ENCODE assay signal across 8 cellular contexts in genomic region chr12:45730116-45730841, GRCh38. TPM values are rescaled to one million over a fixed set of nuclear protein-coding genes. Genes with fewer than 3 reads are reported as not detected.
DNase-seq lines count a peak whose midpoint lies in the region; ATAC-seq and TF ChIP-seq lines count a peak whose summit lies in the region.

No MANE protein-coding gene starts in this region.

- H3K36me3 ChIP-seq in HUES48 (ENCODE audit: control insufficient read depth, insufficient read depth, low read length) (peaks cover 27% of the 10 kb centered on the region; the same call in 1 of the 2 replicates), testis (ENCODE audit: low read depth, missing control alignments) (no peaks in the 10 kb centered on the region)

- no peaks in the 10 kb centered on the region for H3K27me3 Mint-ChIP-seq in activated naive CD4-positive, alpha-beta T cell treated with anti-CD3 and anti-CD28 coated beads, Interleukin-2, amount 10 ng/mL, durations not matched to agents 7 days and 5 days

- peak overlapping the region; percentile 87 for H3K9ac ChIP-seq in HUES48 (ENCODE audit: low read depth, low read length)

- H3K9me3 ChIP-seq in HUES48 (ENCODE audit: control insufficient read depth, insufficient read depth, low read length) (no peaks in the 10 kb centered on the region), testis (no peaks in the 10 kb centered on the region)

- DNase-seq in COLO668 (lab: John Stamatoyannopoulos, UW; ENCODE audit: unreplicated experiment): peak; percentile 65
- peak; percentile 73 for DNase-seq in activated naive CD4-positive, alpha-beta T cell treated with anti-CD3 and anti-CD28 coated beads, Interleukin-2, amount 10 ng/mL, durations not matched to agents 7 days and 5 days
- peak; percentile 54 for DNase-seq in glomerular visceral epithelial cell (ENCODE audit: extremely low spot score)
- DNase-seq in nucleus accumbens (lab: John Stamatoyannopoulos, UW): peak in 48 of 56 donors; percentile 3 to 76 (median 44)
- peak; percentile 55 for DNase-seq in testis

- no peak for ATAC-seq in HG03196 (IDR thresholded peaks at IDR 0.05; ENCODE audit: unreplicated experiment)

- peaks cover 1% of the 10 kb centered on the region for H3K9me3 Mint-ChIP-seq in activated naive CD4-positive, alpha-beta T cell treated with anti-CD3 and anti-CD28 coated beads, Interleukin-2, amount 10 ng/mL, durations not matched to agents 7 days and 5 days

- peaks cover 30% of the 10 kb centered on the region for H3K4me1 Mint-ChIP-seq in activated naive CD4-positive, alpha-beta T cell treated with anti-CD3 and anti-CD28 coated beads, Interleukin-2, amount 10 ng/mL, durations not matched to agents 7 days and 5 days

- peaks cover 19% of the 10 kb centered on the region for H3K4me1 ChIP-seq in HUES48 (ENCODE audit: control insufficient read depth, insufficient read depth, low read length)
- H3K4me1 ChIP-seq in testis: peaks cover 15% of the 10 kb centered on the region

- peak overlapping the region; percentile 98 for H3K27ac Mint-ChIP-seq in activated naive CD4-positive, alpha-beta T cell treated with anti-CD3 and anti-CD28 coated beads, Interleukin-2, amount 10 ng/mL, durations not matched to agents 7 days and 5 days

- H3K4me3 ChIP-seq in HUES48 (ENCODE audit: low read depth, low read length) (peak overlapping the region; percentile 95), testis (peak overlapping the region; percentile 88 to 95)

- TF ChIP-seq CTCF in testis (IDR thresholded peaks at IDR 0.05): no peak

- peak overlapping the region; percentile 100 for H3K4me3 Mint-ChIP-seq in activated naive CD4-positive, alpha-beta T cell treated with anti-CD3 and anti-CD28 coated beads, Interleukin-2, amount 10 ng/mL, durations not matched to agents 7 days and 5 days

- H3K27me3 ChIP-seq in HUES48 (ENCODE audit: control insufficient read depth, insufficient read depth, low read length) (no peaks in the 10 kb centered on the region), testis (no peaks in the 10 kb centered on the region)

- 0 to 1% methylated on average over 14 to 56 of the region's 80 CpGs for WGBS in testis, 2 donors

- intact Hi-C loops in testis (cut with DNase I; ENCODE audit: low total_unique reads): no loop called here

- TF ChIP-seq POLR2A in Raji (IDR thresholded peaks at IDR 0.05; ENCODE audit: insufficient read depth, low read depth, low read length) (0 out of 2 replicates have a peak, but pooled peaks have one; percentile 20), testis (IDR thresholded peaks at IDR 0.05) (no peak)

- H3K36me3 Mint-ChIP-seq in activated naive CD4-positive, alpha-beta T cell treated with anti-CD3 and anti-CD28 coated beads, Interleukin-2, amount 10 ng/mL, durations not matched to agents 7 days and 5 days: peaks cover 37% of the 10 kb centered on the region

- CTCF ChIA-PET in activated naive CD4-positive, alpha-beta T cell treated with anti-CD3 and anti-CD28 coated beads, Interleukin-2, amount 10 ng/mL, durations not matched to agents 7 days and 5 days (lab: Charles Lee): interaction anchor here (1.0 to 11.7 kb wide), 4 partner anchors 12 to 185 kb away, joined by 3 to 107 read pairs (median 5); no protein-coding TSS in a partner anchor

- peak overlapping the region; percentile 98 for H3K27ac ChIP-seq in HUES48 (ENCODE audit: low read depth, low read length)
- H3K27ac ChIP-seq in testis: peak overlapping the region; percentile 100

RNA-seq across cellular contexts. Expression of gene ARID2, which starts 0.8 kb away (rescaled TPM):
- 10 to 100 TPM; 72.4 to 82.2 TPM for total RNA-seq in testis
- 50.4 TPM for polyA plus RNA-seq in testis (ENCODE audit: insufficient read depth, low read depth, low replicate concordance)
